26 cellular contexts compared by ENCODE assay signal in the genomic region with DNA sequence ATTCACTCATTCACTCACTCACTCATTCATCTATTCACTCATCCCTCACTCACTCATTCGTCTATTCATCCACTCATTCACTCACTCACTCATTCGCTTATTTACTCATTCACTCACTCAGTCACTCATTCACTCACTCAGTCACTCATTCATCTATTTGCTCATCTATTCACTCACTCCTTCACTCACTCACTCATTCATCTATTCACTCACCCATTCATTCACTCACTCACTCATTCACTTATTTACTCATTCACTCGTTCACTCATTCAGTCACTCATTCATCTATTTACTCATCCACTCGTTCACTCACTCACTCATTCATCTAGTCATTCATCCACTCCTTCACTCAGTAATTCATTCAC.
DNase-seq lines count a peak whose midpoint lies in the region; ATAC-seq, FAIRE-seq and TF ChIP-seq lines count a peak whose summit lies in the region.
"Had no signal": no experiment of that assay in that cellular context is flagged by ENCODE, and none has a peak within 500 bp of the region (broad histone marks: within the 10 kb centered on the region; RNA-seq: fewer than 3 reads in every experiment).

No MANE protein-coding gene starts in this region.

- no peaks in the 10 kb centered on the region for H3K4me1 Mint-ChIP-seq in activated CD8-positive, alpha-beta memory T cell treated with anti-CD3 and anti-CD28 coated beads, Interleukin-2, amount 10 ng/mL, durations not matched to agents 7 days and 5 days
- H3K4me1 Mint-ChIP-seq: CD14-positive monocyte; CD4-positive, alpha-beta memory T cell; CD4-positive, CD25-positive, alpha-beta regulatory T cell; CD8-positive, alpha-beta memory T cell had no signal

- BruUV-seq in K562 (replicated peaks; lab: Mats Ljungman, UMichigan) = no TSS peak

- H3K79me2 ChIP-seq in K562 (ENCODE audit: control insufficient read depth, insufficient read depth, low read length) = no peaks in the 10 kb centered on the region

- H3K4me3 Mint-ChIP-seq in activated CD8-positive, alpha-beta memory T cell treated with anti-CD3 and anti-CD28 coated beads, Interleukin-2, amount 10 ng/mL, durations not matched to agents 7 days and 5 days = no peak overlapping the region
- H3K4me3 Mint-ChIP-seq: CD14-positive monocyte; CD4-positive, alpha-beta memory T cell; CD4-positive, CD25-positive, alpha-beta regulatory T cell; CD8-positive, alpha-beta memory T cell had no signal

- H3K4me2 ChIP-seq in K562 (ENCODE audit: insufficient read depth, low read length) = no peak overlapping the region
- H3K4me2 ChIP-seq: BLaER1 had no signal

- H3K27me3 ChIP-seq in K562 (ENCODE audit: control insufficient read depth in 2 of 2, insufficient read depth in 2 of 2, low read length in 2 of 2) = peaks cover 0 to 15% of the 10 kb centered on the region in 2 experiments; a peak in 3 of 5 replicates
- H3K27me3 ChIP-seq in SJCRH30 = no peaks in the 10 kb centered on the region
- H3K27me3 ChIP-seq: BE2C, BLaER1 had no signal

- H3K4me3 ChIP-seq in HEK293 (ENCODE audit: low read depth, low read length) (no peak overlapping the region), K562 (no peak overlapping the region), SJCRH30 (no peak overlapping the region)
- H3K4me3 ChIP-seq: BLaER1 had no signal

- H4K20me1 ChIP-seq in K562 (replicated peaks; ENCODE audit: control insufficient read depth, insufficient read depth, low read length) = no peaks in the 10 kb centered on the region
- H4K20me1 ChIP-seq: BLaER1 had no signal

- TF ChIP-seq RAD21 in K562 (CRISPR knock-in tag; conservative IDR thresholded peaks at IDR 0.05 in 1 of 2, IDR thresholded peaks at IDR 0.05 in 1 of 2) = no peak

- H3K9me3 Mint-ChIP-seq in activated CD8-positive, alpha-beta memory T cell treated with anti-CD3 and anti-CD28 coated beads, Interleukin-2, amount 10 ng/mL, durations not matched to agents 7 days and 5 days (ENCODE audit: low read depth) = no peaks in the 10 kb centered on the region
- H3K9me3 Mint-ChIP-seq: CD4-positive, CD25-positive, alpha-beta regulatory T cell; CD8-positive, alpha-beta memory T cell had no signal

- ATAC-seq in K562 (no peak), GM19328 (IDR thresholded peaks at IDR 0.05; ENCODE audit: unreplicated experiment) (no peak)
- no peak for ATAC-seq in activated CD8-positive, alpha-beta memory T cell treated with anti-CD3 and anti-CD28 coated beads, Interleukin-2, amount 10 ng/mL, durations not matched to agents 7 days and 5 days

- H3K27ac ChIP-seq in HEK293 (ENCODE audit: extremely low read depth, low read depth, low read length) (no peak overlapping the region), K562 (ENCODE audit: extremely low read depth, low read depth, low read length) (no peak overlapping the region), SJCRH30 (no peak overlapping the region)
- H3K27ac ChIP-seq: BLaER1 had no signal

- no peak overlapping the region for H2AFZ ChIP-seq in K562 (ENCODE audit: low read depth, low read length)

- no peak for FAIRE-seq in K562 (lab: Jason Lieb, UNC)
- FAIRE-seq: A204.1, GM12891, GM19239 had no signal

- 15% methylated on average over 4 of the region's 4 CpGs for WGBS in K562 (ENCODE audit: insufficient coverage, low coverage, missing lambda C conversion rate)

- TF ChIP-seq CTCF in HEK293 (tag by site-specific recombination; IDR thresholded peaks at IDR 0.05) (no peak), K562 (IDR thresholded peaks at IDR 0.05 in 2 of 3, conservative IDR thresholded peaks at IDR 0.05 in 1 of 3; ENCODE audit: insufficient read depth in 2 of 3, low read depth in 1 of 3, low read length in 3 of 3) (no peak)

- POLR2A ChIA-PET in HEK293 (lab: Yijun Ruan, JAX) (no interaction called here), K562 (lab: Yijun Ruan, JAX) (no interaction called here)

- DNase-seq in LHCN-M2 (ENCODE audit: low read depth) (peak; percentile 2), K562 (ENCODE audit: extremely low read depth in 1 of 4, low spot score in 3 of 4) (no peak), myocyte (ENCODE audit: low read depth) (peak; percentile 0), SJCRH30 (no peak)
- no peak for DNase-seq in activated CD8-positive, alpha-beta memory T cell treated with anti-CD3 and anti-CD28 coated beads, Interleukin-2, amount 10 ng/mL, durations not matched to agents 7 days and 5 days
- DNase-seq: 8988T; ACHN; BE2C; C1 segment of cervical spinal cord; CD4-positive, alpha-beta memory T cell; CD4-positive, CD25-positive, alpha-beta regulatory T cell; CD8-positive, alpha-beta memory T cell; COR-L47; DMS 273 treated with DMSO at 0.1 percent for 48 hours; DMS153; DMS79; DND-41; EL; GDM1 had no signal

- TF ChIP-seq POLR2A in K562 (conservative IDR thresholded peaks at IDR 0.05) = no peak

- TF ChIP-seq EP300 in K562 (IDR thresholded peaks at IDR 0.05; ENCODE audit: low read length) = no peak

- H3K9me3 ChIP-seq in HEK293 (ENCODE audit: control insufficient read depth, insufficient read depth, low read depth, low read length) (no peaks in the 10 kb centered on the region), K562 (replicated peaks; ENCODE audit: control insufficient read depth, insufficient read depth, low read depth, low read length) (no peaks in the 10 kb centered on the region), SJCRH30 (replicated peaks) (no peaks in the 10 kb centered on the region; the same call in 1 of the 2 replicates)
- H3K9me3 ChIP-seq: BE2C, BLaER1 had no signal

- no peak overlapping the region for H3K9ac ChIP-seq in K562 (ENCODE audit: insufficient read depth in 1 of 2, low read depth in 2 of 2, low read length in 2 of 2)
- H3K9ac ChIP-seq: BLaER1 had no signal

- no peaks in the 10 kb centered on the region for H3K4me1 ChIP-seq in HEK293 (ENCODE audit: control insufficient read depth, insufficient read depth, low read length)
- H3K4me1 ChIP-seq in K562 (replicated peaks in 1 of 2; ENCODE audit: control insufficient read depth in 2 of 2, insufficient read depth in 2 of 2, low read length in 2 of 2) = no peaks in the 10 kb centered on the region
- no peaks in the 10 kb centered on the region for H3K4me1 ChIP-seq in SJCRH30
- H3K4me1 ChIP-seq: BE2C, BLaER1 had no signal

- no peaks in the 10 kb centered on the region for H3K36me3 Mint-ChIP-seq in activated CD8-positive, alpha-beta memory T cell treated with anti-CD3 and anti-CD28 coated beads, Interleukin-2, amount 10 ng/mL, durations not matched to agents 7 days and 5 days
- H3K36me3 Mint-ChIP-seq: CD14-positive monocyte; CD4-positive, alpha-beta memory T cell; CD4-positive, CD25-positive, alpha-beta regulatory T cell; CD8-positive, alpha-beta memory T cell had no signal

- peaks cover 7% of the 10 kb centered on the region for H3K27me3 Mint-ChIP-seq in activated CD8-positive, alpha-beta memory T cell treated with anti-CD3 and anti-CD28 coated beads, Interleukin-2, amount 10 ng/mL, durations not matched to agents 7 days and 5 days
- H3K27me3 Mint-ChIP-seq: CD4-positive, CD25-positive, alpha-beta regulatory T cell had no signal

- H3K36me3 ChIP-seq in HEK293 (ENCODE audit: control insufficient read depth in 2 of 2, insufficient read depth in 1 of 2, low read length in 2 of 2) (no peaks in the 10 kb centered on the region), K562 (ENCODE audit: control insufficient read depth, insufficient read depth, low read length) (no peaks in the 10 kb centered on the region), SJCRH30 (no peaks in the 10 kb centered on the region)
- H3K36me3 ChIP-seq: BE2C, BLaER1 had no signal

- intact Hi-C loops in K562 (cut with micrococcal nuclease) = no loop called here

- H3K9me1 ChIP-seq in K562 (ENCODE audit: control insufficient read depth, insufficient read depth, low read length) = no peaks in the 10 kb centered on the region

- no peak overlapping the region for H3K27ac Mint-ChIP-seq in activated CD8-positive, alpha-beta memory T cell treated with anti-CD3 and anti-CD28 coated beads, Interleukin-2, amount 10 ng/mL, durations not matched to agents 7 days and 5 days
- H3K27ac Mint-ChIP-seq: CD14-positive monocyte; CD4-positive, alpha-beta memory T cell; CD4-positive, CD25-positive, alpha-beta regulatory T cell; CD8-positive, alpha-beta memory T cell had no signal

- in situ Hi-C loops in K562 (cut with MboI) = no loop called here

- CTCF ChIA-PET in HEK293 (lab: Yijun Ruan, JAX) (no interaction called here), K562 (lab: Yijun Ruan, JAX; ENCODE audit: low intra/inter-chr PET ratio) (no interaction called here)
- CTCF ChIA-PET in activated CD8-positive, alpha-beta memory T cell treated with anti-CD3 and anti-CD28 coated beads, Interleukin-2, amount 10 ng/mL, durations not matched to agents 7 days and 5 days (lab: Charles Lee) = no interaction called here

TF ChIP-seq in HEK293, 187 proteins besides CTCF, POLR2A, EP300 and RAD21:
- TF ChIP-seq, protein P1, sequence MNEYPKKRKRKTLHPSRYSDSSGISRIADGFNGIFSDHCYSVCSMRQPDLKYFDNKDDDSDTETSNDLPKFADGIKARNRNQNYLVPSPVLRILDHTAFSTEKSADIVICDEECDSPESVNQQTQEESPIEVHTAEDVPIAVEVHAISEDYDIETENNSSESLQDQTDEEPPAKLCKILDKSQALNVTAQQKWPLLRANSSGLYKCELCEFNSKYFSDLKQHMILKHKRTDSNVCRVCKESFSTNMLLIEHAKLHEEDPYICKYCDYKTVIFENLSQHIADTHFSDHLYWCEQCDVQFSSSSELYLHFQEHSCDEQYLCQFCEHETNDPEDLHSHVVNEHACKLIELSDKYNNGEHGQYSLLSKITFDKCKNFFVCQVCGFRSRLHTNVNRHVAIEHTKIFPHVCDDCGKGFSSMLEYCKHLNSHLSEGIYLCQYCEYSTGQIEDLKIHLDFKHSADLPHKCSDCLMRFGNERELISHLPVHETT (tag by site-specific recombination; IDR thresholded peaks at IDR 0.05) = no peak
- TF ChIP-seq ZNF24 (tag by site-specific recombination; IDR thresholded peaks at IDR 0.05) = peak; percentile 53; the same call in 1 of the 2 replicates
- TF ChIP-seq ZNF366 (tag by site-specific recombination; conservative IDR thresholded peaks at IDR 0.05) = peak; percentile 84
TF ChIP-seq in HEK293: peak in this region for 2.

TF ChIP-seq in K562, 482 proteins besides CTCF, POLR2A, EP300 and RAD21:
- TF ChIP-seq BCOR (IDR thresholded peaks at IDR 0.05) = 0 out of 2 replicates have a peak, but pooled peaks have one; percentile 14
- peak; percentile 95 for TF ChIP-seq ZNF24 (IDR thresholded peaks at IDR 0.05)
- no peak for TF ChIP-seq PCBP1 (IDR thresholded peaks at IDR 0.05; ENCODE audit: low read depth, low read length, poor library complexity, severe bottlenecking)

Comparison
In these comparisons a context has a peak if more than half of its experiments do, and no peak if none do; other contexts are left out.
1. DNase-seq: peak in LHCN-M2 (single experiment) and myocyte (single experiment); none in K562 (0 of 4), SJCRH30 (0 of 2) and activated CD8-positive, alpha-beta memory T cell treated with anti-CD3 and anti-CD28 coated beads, Interleukin-2, amount 10 ng/mL, durations not matched to agents 7 days and 5 days (single experiment).